In genomic region chr3:195601753-195602152, GRCh38 we compare ENCODE assay signal across 6 cellular contexts. TPM values are rescaled to one million over a fixed set of nuclear protein-coding genes. Genes with fewer than 3 reads are reported as not detected.
"Had no signal": no experiment of that assay in that cellular context is flagged by ENCODE, and none has a peak within 500 bp of the region (broad histone marks: within the 10 kb centered on the region; RNA-seq: fewer than 3 reads in every experiment).

No MANE protein-coding gene starts in this region.

RNA-seq across cellular contexts. Expression of gene APOD, which starts 18.0 kb away (rescaled TPM):
- total RNA-seq: naive thymus-derived CD8-positive, alpha-beta T cell; natural killer cell; natural killer cell treated with Interleukin-12 subunit alpha and Interleukin-12 subunit beta and Interleukin-15 and Interleukin-18, amount 100 ng/mL, for 72 hours; progenitor cell of endocrine pancreas; renal cortical epithelial cell had no signal
- polyA plus RNA-seq: naive thymus-derived CD8-positive, alpha-beta T cell; neural cell had no signal
